In the genomic region with DNA sequence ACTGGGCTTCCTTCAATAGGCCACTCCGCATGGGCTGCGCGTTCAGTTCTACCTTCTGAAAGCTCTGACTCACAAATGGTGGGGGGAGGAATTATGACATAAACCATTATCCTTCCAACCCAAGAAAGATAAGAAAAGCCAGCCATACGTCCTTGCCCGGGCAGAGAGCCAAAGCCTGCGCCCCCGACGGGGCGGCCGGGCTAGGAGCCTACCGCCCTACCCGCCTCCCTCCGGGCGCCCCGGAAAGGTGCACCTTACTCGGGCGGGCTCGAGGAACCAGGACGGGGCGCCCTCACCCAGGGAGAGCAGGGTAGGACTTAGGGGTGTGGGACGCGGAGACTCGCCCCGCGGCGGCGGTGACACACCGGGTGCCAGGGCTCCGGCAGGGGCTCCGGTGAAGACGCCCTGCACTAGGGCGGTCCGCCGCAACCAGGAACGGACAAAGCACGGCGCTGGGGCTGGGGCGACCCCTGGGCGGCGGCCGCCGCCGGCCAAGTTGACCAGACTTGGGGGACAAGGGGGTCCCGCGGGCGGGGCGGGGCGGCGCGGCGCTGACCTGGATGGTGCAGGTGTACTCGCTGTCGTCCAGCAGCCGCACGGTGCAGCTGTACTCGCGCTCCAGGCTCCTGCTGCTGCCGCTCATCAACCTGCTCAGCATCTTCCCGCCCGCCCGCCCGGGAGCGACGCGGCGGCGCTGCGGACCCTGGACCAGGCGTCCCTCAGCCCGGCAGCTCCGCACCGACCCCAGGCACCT, we compare ENCODE assay signal across 8 cellular contexts. TPM values are rescaled to one million over a fixed set of nuclear protein-coding genes. Genes with fewer than 3 reads are reported as not detected.
DNase-seq lines count a peak whose midpoint lies in the region; ATAC-seq, FAIRE-seq and TF ChIP-seq lines count a peak whose summit lies in the region.

No MANE protein-coding gene starts in this region.

- ATAC-seq in GM21367 (IDR thresholded peaks at IDR 0.05; ENCODE audit: unreplicated experiment) (peak; percentile 7), left colon (peak; percentile 62)

- TF ChIP-seq CTCF in WI38 (IDR thresholded peaks at IDR 0.05; ENCODE audit: low read depth, low read length) = no peak

- intact Hi-C loops in left colon (cut with DNase I, micrococcal nuclease) = no loop called here

- FAIRE-seq in HTR-8/SVneo (lab: Jason Lieb, UNC) = peak; percentile 49

- peak overlapping the region; percentile 67 for H3K4me3 ChIP-seq in WI38 (ENCODE audit: low read depth, low read length)

- DNase-seq in CD1c-positive myeloid dendritic cell (ENCODE audit: extremely low spot score) (peak; percentile 2), HTR-8/SVneo (ENCODE audit: insufficient read length, low spot score) (peak; percentile 30), left colon (peak; percentile 37 to 58), GF-D8 (lab: John Stamatoyannopoulos, UW) (no peak)
- DNase-seq in central memory CD4-positive, alpha-beta T cell = peak; percentile 30
- DNase-seq in stimulated activated CD4-positive, alpha-beta T cell treated with anti-CD3 and anti-CD28 coated beads, Interleukin-2, amount 100 ng/mL, for 4 hours (ENCODE audit: low read depth) = peak; percentile 14

RNA-seq across cellular contexts. Expression of a gene that starts 0.5 kb away (rescaled TPM):
- total RNA-seq in left colon = 1 to 10 TPM; 1.6 to 2.0 TPM
